ENCODE assay signal across 34 cellular contexts in genomic region chr6:3288711-3289663, GRCh38. TPM values are rescaled to one million over a fixed set of nuclear protein-coding genes. Genes with fewer than 3 reads are reported as not detected.
A peak's percentile ranks its signal among the peaks of the same experiment; 100 is the strongest.
DNase-seq lines count a peak whose midpoint lies in the region; TF ChIP-seq lines count a peak whose summit lies in the region.
"Had no signal": no experiment of that assay in that cellular context is flagged by ENCODE, and none has a peak within 500 bp of the region (broad histone marks: within the 10 kb centered on the region; RNA-seq: fewer than 3 reads in every experiment).

No MANE protein-coding gene starts in this region.

- H3K4me3 ChIP-seq in tibial artery (no peak overlapping the region), colonic mucosa (no peak overlapping the region)
- H3K4me3 ChIP-seq: ascending aorta, gastroesophageal sphincter, vagina had no signal

- H3K9me3 ChIP-seq in tibial artery, result no peaks in the 10 kb centered on the region
- H3K9me3 ChIP-seq in colonic mucosa, result no peaks in the 10 kb centered on the region
- H3K9me3 ChIP-seq: ascending aorta, gastroesophageal sphincter, vagina had no signal

- H3K27me3 Mint-ChIP-seq in brain, result no peaks in the 10 kb centered on the region
- H3K27me3 Mint-ChIP-seq in nephron progenitor cell (ENCODE audit: low read depth, poor library complexity), result no peaks in the 10 kb centered on the region
- H3K27me3 Mint-ChIP-seq: activated naive CD8-positive, alpha-beta T cell treated with anti-CD3 and anti-CD28 coated beads for 36 hours; activated T-helper 17 cell treated with anti-CD3 and anti-CD28 coated beads, Interleukin-2, amount 50 U/mL, for 72 hours; IgD-negative memory B cell; naive B cell; stimulated activated memory B cell treated with anti-CD40 and anti-IgM and Interleukin-4, amounts not matched to agents 10 μg/mL and 1 μg/mL and 100 μg/mL, for 72 hours had no signal

- H3K27me3 ChIP-seq in tibial artery, result no peaks in the 10 kb centered on the region
- H3K27me3 ChIP-seq in colonic mucosa, result no peaks in the 10 kb centered on the region
- H3K27me3 ChIP-seq: ascending aorta, gastroesophageal sphincter, vagina had no signal

- TF ChIP-seq CTCF in brain (conservative IDR thresholded peaks at IDR 0.05), result no peak
- no peak for TF ChIP-seq CTCF in nephron progenitor cell (IDR thresholded peaks at IDR 0.05)
- no peak for TF ChIP-seq CTCF in tibial artery (IDR thresholded peaks at IDR 0.05)
- no peak for TF ChIP-seq CTCF in colonic mucosa (IDR thresholded peaks at IDR 0.05)

- peak; percentile 59 for DNase-seq in activated effector memory CD4-positive, alpha-beta T cell treated with anti-CD3 and anti-CD28 coated beads, Interleukin-2, amount 50 U/mL, for 16 hours
- DNase-seq in activated effector memory CD4-positive, alpha-beta T cell treated with Interleukin-2 at 50 U/mL for 16 hours, result no peak
- DNase-seq in nephron progenitor cell (no peak), tibial artery (peak; percentile 11 to 53), GF-D8 (lab: John Stamatoyannopoulos, UW) (no peak), colonic mucosa (no peak)
- DNase-seq in stimulated activated CD4-positive, alpha-beta T cell treated with anti-CD3 and anti-CD28 coated beads, Interleukin-4, amount 100 ng/mL, for 1 hour, result no peak
- DNase-seq: activated CD4-positive, alpha-beta T cell treated with anti-CD3 and anti-CD28 coated beads, Interleukin-2, amount 50 U/mL, for 48 hours; activated CD8-positive, alpha-beta memory T cell treated with anti-CD3 and anti-CD28 coated beads, Interleukin-2, amount 50 U/mL, for 4 hours; activated naive CD8-positive, alpha-beta T cell treated with anti-CD3 and anti-CD28 coated beads for 36 hours; caudate nucleus; CD8-positive, alpha-beta T cell; DMS 273 treated with DMSO at 0.1 percent for 48 hours; EL; GOT3; hippocampal formation; mesendoderm; naive B cell; NCI-H1105; NCI-H187 treated with DMSO at 0.1 percent for 48 hours; NCI-H2171 treated with DMSO at 0.1 percent for 48 hours; NCI-H524; PC-3; SHP77 treated with DMSO at 0.1 percent for 48 hours; stimulated activated CD4-positive, alpha-beta T cell treated with anti-CD3 and anti-CD28 coated beads, Interleukin-12 subunit alpha, Interleukin-12 subunit beta, amount 100 ng/mL, for 4 hours; stimulated activated CD4-positive, alpha-beta T cell treated with anti-CD3 and anti-CD28 coated beads, Interleukin-4, amount 100 ng/mL, for 24 hours; T1000 had no signal

- H3K4me3 Mint-ChIP-seq in brain, result no peak overlapping the region
- H3K4me3 Mint-ChIP-seq in nephron progenitor cell, result no peak overlapping the region
- H3K4me3 Mint-ChIP-seq: activated naive CD8-positive, alpha-beta T cell treated with anti-CD3 and anti-CD28 coated beads for 36 hours; activated T-helper 17 cell treated with anti-CD3 and anti-CD28 coated beads, Interleukin-2, amount 50 U/mL, for 72 hours; CD8-positive, alpha-beta T cell; IgD-negative memory B cell; naive B cell; stimulated activated memory B cell treated with anti-CD40 and anti-IgM and Interleukin-4, amounts not matched to agents 10 μg/mL and 1 μg/mL and 100 μg/mL, for 72 hours had no signal

- intact Hi-C loops in tibial artery (cut with DNase I; ENCODE audit: low total_unique reads) (loop anchor here (10.0 kb wide), 2 partner anchors 166 to 696 kb away; partner anchors contain the start of gene SLC22A23), colonic mucosa (cut with DNase I) (no loop called here)

- H3K27ac Mint-ChIP-seq in brain, result peak overlapping the region in 4 of 5 experiments; percentile 15 to 77 (median 42)
- H3K27ac Mint-ChIP-seq in nephron progenitor cell, result peak overlapping the region; percentile 35
- H3K27ac Mint-ChIP-seq: activated T-helper 17 cell treated with anti-CD3 and anti-CD28 coated beads, Interleukin-2, amount 50 U/mL, for 72 hours; CD8-positive, alpha-beta T cell; stimulated activated memory B cell treated with anti-CD40 and anti-IgM and Interleukin-4, amounts not matched to agents 10 μg/mL and 1 μg/mL and 100 μg/mL, for 72 hours had no signal

- H3K4me1 Mint-ChIP-seq in brain, result peaks cover 41% of the 10 kb centered on the region
- peaks cover 43% of the 10 kb centered on the region for H3K4me1 Mint-ChIP-seq in nephron progenitor cell
- H3K4me1 Mint-ChIP-seq: activated naive CD8-positive, alpha-beta T cell treated with anti-CD3 and anti-CD28 coated beads for 36 hours; activated T-helper 17 cell treated with anti-CD3 and anti-CD28 coated beads, Interleukin-2, amount 50 U/mL, for 72 hours had no signal

- H3K9me3 Mint-ChIP-seq in brain (no peaks in the 10 kb centered on the region), nephron progenitor cell (no peaks in the 10 kb centered on the region)
- H3K9me3 Mint-ChIP-seq: activated naive CD8-positive, alpha-beta T cell treated with anti-CD3 and anti-CD28 coated beads for 36 hours; activated T-helper 17 cell treated with anti-CD3 and anti-CD28 coated beads, Interleukin-2, amount 50 U/mL, for 72 hours; CD8-positive, alpha-beta T cell; IgD-negative memory B cell; naive B cell; stimulated activated memory B cell treated with anti-CD40 and anti-IgM and Interleukin-4, amounts not matched to agents 10 μg/mL and 1 μg/mL and 100 μg/mL, for 72 hours had no signal

- H3K27ac ChIP-seq in tibial artery (no peak overlapping the region), colonic mucosa (no peak overlapping the region)
- H3K27ac ChIP-seq: ascending aorta, gastroesophageal sphincter, vagina had no signal

- H3K9ac ChIP-seq in colonic mucosa (ENCODE audit: low read depth in 2 of 2, low read length in 2 of 2), result no peak overlapping the region

- peaks cover 0 to 38% (median 0%) of the 10 kb centered on the region in 3 donors for H3K36me3 ChIP-seq in tibial artery
- H3K36me3 ChIP-seq in colonic mucosa, result no peaks in the 10 kb centered on the region
- H3K36me3 ChIP-seq: ascending aorta had no signal

- H3K4me1 ChIP-seq in tibial artery (no peaks in the 10 kb centered on the region), colonic mucosa (no peaks in the 10 kb centered on the region)
- H3K4me1 ChIP-seq: ascending aorta had no signal

- H3K36me3 Mint-ChIP-seq in brain, result peaks cover 55% of the 10 kb centered on the region
- H3K36me3 Mint-ChIP-seq in nephron progenitor cell (ENCODE audit: low read depth), result peaks cover 57% of the 10 kb centered on the region
- H3K36me3 Mint-ChIP-seq: activated naive CD8-positive, alpha-beta T cell treated with anti-CD3 and anti-CD28 coated beads for 36 hours; CD8-positive, alpha-beta T cell; naive B cell; stimulated activated memory B cell treated with anti-CD40 and anti-IgM and Interleukin-4, amounts not matched to agents 10 μg/mL and 1 μg/mL and 100 μg/mL, for 72 hours had no signal

RNA-seq across cellular contexts. Expression of gene PSMG4, which starts 30.2 kb away (rescaled TPM):
- polyA plus RNA-seq in brain (ENCODE audit: insufficient read depth, low read depth, low replicate concordance), result 20.5 TPM
- 10 to 100 TPM; 10.0 to 21.6 TPM for total RNA-seq in colonic mucosa

Comparison
In these comparisons a context has a peak if more than half of its experiments do, and no peak if none do; other contexts are left out.
1. DNase-seq: peak in activated effector memory CD4-positive, alpha-beta T cell treated with anti-CD3 and anti-CD28 coated beads, Interleukin-2, amount 50 U/mL, for 16 hours (single experiment) and tibial artery (2 of 2); none in activated effector memory CD4-positive, alpha-beta T cell treated with Interleukin-2 at 50 U/mL for 16 hours (single experiment), nephron progenitor cell (single experiment), GF-D8 (single experiment), colonic mucosa (single experiment) and stimulated activated CD4-positive, alpha-beta T cell treated with anti-CD3 and anti-CD28 coated beads, Interleukin-4, amount 100 ng/mL, for 1 hour (single experiment).